8 cellular contexts compared by ENCODE assay signal in genomic region chr1:200738348-200738732, GRCh38. TPM values are rescaled to one million over a fixed set of nuclear protein-coding genes. Genes with fewer than 3 reads are reported as not detected.
DNase-seq lines count a peak whose midpoint lies in the region; ATAC-seq and TF ChIP-seq lines count a peak whose summit lies in the region.

No MANE protein-coding gene starts in this region.

- H3K4me1 Mint-ChIP-seq in stimulated activated naive CD8-positive, alpha-beta T cell treated with anti-CD3 and anti-CD28 coated beads, Interleukin-15, amount 100 ng/mL, for 72 hours = peaks cover 36% of the 10 kb centered on the region

- H3K27ac Mint-ChIP-seq in stimulated activated naive CD8-positive, alpha-beta T cell treated with anti-CD3 and anti-CD28 coated beads, Interleukin-15, amount 100 ng/mL, for 72 hours = peak overlapping the region in 1 of 2 donors; percentile 75

- peak overlapping the region; percentile 70 for H3K4me2 ChIP-seq in hepatocyte

- peaks cover 38% of the 10 kb centered on the region for H3K79me2 ChIP-seq in hepatocyte

- no peaks in the 10 kb centered on the region for H3K27me3 Mint-ChIP-seq in stimulated activated naive CD8-positive, alpha-beta T cell treated with anti-CD3 and anti-CD28 coated beads, Interleukin-15, amount 100 ng/mL, for 72 hours

- no peaks in the 10 kb centered on the region for H3K9me3 Mint-ChIP-seq in stimulated activated naive CD8-positive, alpha-beta T cell treated with anti-CD3 and anti-CD28 coated beads, Interleukin-15, amount 100 ng/mL, for 72 hours

- H3K4me1 ChIP-seq in hepatocyte (ENCODE audit: insufficient read depth) = peaks cover 13% of the 10 kb centered on the region

- H3K4me3 Mint-ChIP-seq in stimulated activated naive CD8-positive, alpha-beta T cell treated with anti-CD3 and anti-CD28 coated beads, Interleukin-15, amount 100 ng/mL, for 72 hours = peak overlapping the region; percentile 96 to 98

- no peaks in the 10 kb centered on the region for H3K27me3 ChIP-seq in hepatocyte

- H2AFZ ChIP-seq in hepatocyte = peak overlapping the region; percentile 77

- DNase-seq in DMS79 (lab: John Stamatoyannopoulos, UW) (peak; percentile 84), DMS79 treated with DMSO at 0.1 percent for 48 hours (lab: John Stamatoyannopoulos, UW) (no peak), hepatocyte (ENCODE audit: low spot score) (no peak), dermis blood vessel endothelial cell (no peak)
- peak in 1 of 2 donors; percentile 21 for DNase-seq in stimulated activated naive CD8-positive, alpha-beta T cell treated with anti-CD3 and anti-CD28 coated beads, Interleukin-15, amount 100 ng/mL, for 72 hours
- no peak for DNase-seq in stimulated activated CD4-positive, alpha-beta T cell treated with anti-CD3 and anti-CD28 coated beads, Interleukin-1b, Interleukin-23, amount 100 ng/mL, for 48 hours

- no peak for ATAC-seq in stimulated activated naive CD8-positive, alpha-beta T cell treated with anti-CD3 and anti-CD28 coated beads, Interleukin-15, amount 100 ng/mL, for 72 hours
- no peak for ATAC-seq in GM19023 (IDR thresholded peaks at IDR 0.05; ENCODE audit: unreplicated experiment)

- H3K9me3 ChIP-seq in hepatocyte (ENCODE audit: low read depth) = no peaks in the 10 kb centered on the region

- TF ChIP-seq CTCF in WI38 (IDR thresholded peaks at IDR 0.05; ENCODE audit: low read depth, low read length) (no peak), hepatocyte (IDR thresholded peaks at IDR 0.05; ENCODE audit: poor library complexity) (no peak)

- H3K9me2 ChIP-seq in hepatocyte (replicated peaks; ENCODE audit: insufficient read depth) = no peaks in the 10 kb centered on the region

- H3K27ac ChIP-seq in hepatocyte = peak overlapping the region; percentile 81

- no peaks in the 10 kb centered on the region for H3K36me3 ChIP-seq in hepatocyte (replicated peaks; ENCODE audit: insufficient read depth, low read depth)

- peak overlapping the region; percentile 51 for H3K4me3 ChIP-seq in WI38 (ENCODE audit: low read depth, low read length)
- peak overlapping the region; percentile 2 for H3K4me3 ChIP-seq in hepatocyte

- H4K20me1 ChIP-seq in hepatocyte (ENCODE audit: insufficient read depth, poor library complexity, severe bottlenecking) = peaks cover 29% of the 10 kb centered on the region

- 14% methylated on average over 8 of the region's 8 CpGs for WGBS in hepatocyte (ENCODE audit: low lambda C conversion rate, missing lambda C conversion rate)

RNA-seq across cellular contexts. Expression of gene CAMSAP2, which starts 0.4 kb away (rescaled TPM):
- total RNA-seq in hepatocyte (28.9 and 32.9 TPM in 2 replicates), dermis blood vessel endothelial cell (37.3 and 53.8 TPM in 2 replicates)
- polyA plus RNA-seq in hepatocyte = 9.3 and 12.5 TPM in 2 replicates
